Comparison of ENCODE assay signal across 25 cellular contexts in the genomic region with DNA sequence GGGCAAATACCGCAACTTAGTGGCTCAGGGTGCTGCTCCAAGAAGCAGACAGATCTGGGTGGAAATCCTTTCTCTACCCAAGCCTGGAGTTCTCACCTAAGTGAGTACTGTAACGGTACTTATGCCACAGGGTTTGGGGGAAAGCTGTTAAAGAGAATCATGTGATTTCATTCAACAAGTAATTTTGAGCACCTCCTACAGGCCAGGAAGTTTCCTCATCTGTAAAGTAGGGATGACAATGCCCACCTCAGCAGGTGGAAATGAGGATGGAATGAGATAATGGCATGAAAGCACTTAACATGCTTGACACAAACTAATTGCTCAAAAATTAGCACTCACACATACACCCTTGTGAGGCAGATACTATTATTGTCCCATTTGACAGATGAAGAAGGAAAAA.
DNase-seq lines count a peak whose midpoint lies in the region; ATAC-seq and TF ChIP-seq lines count a peak whose summit lies in the region.
"Had no signal": no experiment of that assay in that cellular context is flagged by ENCODE, and none has a peak within 500 bp of the region (broad histone marks: within the 10 kb centered on the region; RNA-seq: fewer than 3 reads in every experiment).

No MANE protein-coding gene starts in this region.

- H3K4me1 Mint-ChIP-seq in H9, result peaks cover 3 to 4% of the 10 kb centered on the region in 2 experiments; a peak in 2 of 4 replicates
- H3K4me1 Mint-ChIP-seq: CD4-positive, alpha-beta memory T cell had no signal

- no peak overlapping the region for H2BK20ac ChIP-seq in H9 (ENCODE audit: low read depth, low read length, poor library complexity, severe bottlenecking)

- H3K23me2 ChIP-seq in H9 (ENCODE audit: insufficient read length, low read depth, low read length, poor library complexity, severe bottlenecking), result no peaks in the 10 kb centered on the region

- H2BK5ac ChIP-seq in H9 (ENCODE audit: insufficient read length, low read length), result no peak overlapping the region
- no peak overlapping the region for H2BK5ac ChIP-seq in mesendoderm (ENCODE audit: low read length)

- no peaks in the 10 kb centered on the region for H3F3A ChIP-seq in PC-3 (ENCODE audit: low read length, unreplicated experiment)

- no TSS peak for BruUV-seq in PC-3 (replicated peaks; lab: Mats Ljungman, UMichigan)

- no peak overlapping the region for H2AFZ ChIP-seq in H9 (ENCODE audit: low read length)
- H2AFZ ChIP-seq in PC-3 (ENCODE audit: low read length), result no peak overlapping the region

- POLR2A ChIA-PET in PC-3 (lab: Charles Lee; ENCODE audit: unreplicated experiment), result no interaction called here

- intact Hi-C loops in PC-3 (cut with micrococcal nuclease), result no loop called here
- intact Hi-C loops in breast epithelium (cut with DNase I; ENCODE audit: low total_unique reads), result no loop called here

- CTCF ChIA-PET in PC-3 (lab: Charles Lee), result interaction anchor here (0.7 kb wide), 1 partner anchor 25 kb away, joined by 4 read pairs; no protein-coding TSS in a partner anchor

- H3K79me2 ChIP-seq in H9 (ENCODE audit: insufficient read depth, low read length), result no peaks in the 10 kb centered on the region
- H3K79me2 ChIP-seq in PC-3 (ENCODE audit: low read length), result no peaks in the 10 kb centered on the region
- H3K79me2 ChIP-seq in mesendoderm (ENCODE audit: control insufficient read depth, insufficient read depth, low read length), result no peaks in the 10 kb centered on the region

- H3K14ac ChIP-seq in H9 (ENCODE audit: insufficient read depth, low read length), result no peak overlapping the region

- no peak overlapping the region for H3K4me3 Mint-ChIP-seq in H9
- H3K4me3 Mint-ChIP-seq: CD4-positive, alpha-beta memory T cell had no signal

- H3K23ac ChIP-seq in H9 (ENCODE audit: insufficient read length, low read depth, low read length) (no peak overlapping the region), mesendoderm (ENCODE audit: low read length) (no peak overlapping the region)

- H3K4me3 ChIP-seq in PC-3 (ENCODE audit: low read length) (no peak overlapping the region), mesendoderm (ENCODE audit: low read length) (no peak overlapping the region), breast epithelium (no peak overlapping the region)
- H3K4me3 ChIP-seq: GM12878, K562, SJSA1 had no signal

- H3K18ac ChIP-seq in H9 (ENCODE audit: insufficient read length, low read depth, low read length) (no peak overlapping the region), mesendoderm (ENCODE audit: low read length) (no peak overlapping the region)

- H3K27ac ChIP-seq in 22Rv1 (peak overlapping the region; percentile 65), H9 (ENCODE audit: insufficient read length, low read depth, low read length) (no peak overlapping the region), PC-3 (ENCODE audit: low read length) (no peak overlapping the region), mesendoderm (ENCODE audit: low read depth, low read length) (no peak overlapping the region), breast epithelium (no peak overlapping the region)
- H3K27ac ChIP-seq: SJSA1 had no signal

- no peaks in the 10 kb centered on the region for H3K27me3 ChIP-seq in H9 (ENCODE audit: insufficient read depth, low read length)
- peaks cover 3% of the 10 kb centered on the region; the same call in 1 of the 2 replicates for H3K27me3 ChIP-seq in PC-3 (ENCODE audit: low read length)
- no peaks in the 10 kb centered on the region for H3K27me3 ChIP-seq in mesendoderm (ENCODE audit: insufficient read depth, low read length, poor library complexity)
- H3K27me3 ChIP-seq in breast epithelium, result no peaks in the 10 kb centered on the region
- H3K27me3 ChIP-seq: SJSA1 had no signal

- H3K4me2 ChIP-seq in H9 (ENCODE audit: insufficient read depth, insufficient read length, low read length) (no peak overlapping the region), PC-3 (ENCODE audit: low read length) (no peak overlapping the region), mesendoderm (ENCODE audit: low read length) (no peak overlapping the region)

- H3K36me3 Mint-ChIP-seq in H9 (ENCODE audit: insufficient read depth in 1 of 3, low read depth in 3 of 3), result peaks cover 13 to 27% (median 20%) of the 10 kb centered on the region in 3 experiments
- H3K36me3 Mint-ChIP-seq: CD4-positive, alpha-beta memory T cell had no signal

- ATAC-seq in PC-3 (no peak), HG02938 (IDR thresholded peaks at IDR 0.05; ENCODE audit: unreplicated experiment) (no peak)
- ATAC-seq: GM12878, K562 had no signal

- H3K9me2 ChIP-seq in PC-3 (replicated peaks; ENCODE audit: low read length), result no peaks in the 10 kb centered on the region

- H3K9me3 ChIP-seq in H9 (ENCODE audit: control insufficient read depth, low read depth, low read length) (no peaks in the 10 kb centered on the region), PC-3 (ENCODE audit: low read length) (no peaks in the 10 kb centered on the region), breast epithelium (no peaks in the 10 kb centered on the region)
- H3K9me3 ChIP-seq: Caco-2, SJSA1 had no signal

- H2BK120ac ChIP-seq in H9 (ENCODE audit: low read depth, low read length, poor library complexity, severe bottlenecking), result no peak overlapping the region
- H2BK120ac ChIP-seq in mesendoderm (ENCODE audit: low read depth, low read length), result no peak overlapping the region

- H3K56ac ChIP-seq in H9 (ENCODE audit: insufficient read length, low read depth, low read length) (no peak overlapping the region), mesendoderm (ENCODE audit: low read length) (no peak overlapping the region)

- WGBS in H9 (ENCODE audit: extremely low coverage, insufficient read length, low lambda C conversion rate), result no CpG with 5 or more reads among the region's 2 CpGs
- no CpG with 5 or more reads among the region's 2 CpGs for whole genome bisulfite sequencing in mesendoderm (ENCODE audit: extremely low coverage, insufficient coverage, low lambda C conversion rate)

- H4K91ac ChIP-seq in H9 (ENCODE audit: insufficient read length, low read depth, low read length), result no peak overlapping the region

- H3K4ac ChIP-seq in H9 (ENCODE audit: low read depth, low read length) (no peak overlapping the region), mesendoderm (ENCODE audit: low read depth, low read length) (no peak overlapping the region)

- DNase-seq in H9 (no peak), PC-3 (no peak), mesendoderm (peak; percentile 32), breast epithelium (ENCODE audit: low spot score in 2 of 2) (no peak), OCI-M2 (lab: John Stamatoyannopoulos, UW; ENCODE audit: unreplicated experiment) (no peak)
- DNase-seq: CD4-positive, alpha-beta memory T cell; DMS 273 treated with DMSO at 0.1 percent for 48 hours; DMS79; EL; GDM1; GOT3; Kasumi-1; NCI-H1436 treated with DMSO at 0.1 percent for 48 hours; NCI-H2171; NCI-H226; NCI-H510A; NCI-H774; Right ventricle myocardium superior; RPMI8226 had no signal

- H3T11ph ChIP-seq in H9 (ENCODE audit: low read length), result no peak overlapping the region

- H2AK5ac ChIP-seq in H9 (ENCODE audit: insufficient read length, low read length), result no peak overlapping the region
- no peak overlapping the region for H2AK5ac ChIP-seq in mesendoderm (ENCODE audit: low read length)

- no peaks in the 10 kb centered on the region; a peak in 1 of 5 replicates for H3K9me3 Mint-ChIP-seq in H9

- H3K9ac ChIP-seq in H9 (ENCODE audit: extremely low read depth, insufficient read length, low read length) (no peak overlapping the region), PC-3 (ENCODE audit: low read length) (no peak overlapping the region), mesendoderm (ENCODE audit: low read length) (no peak overlapping the region)

- H3K79me1 ChIP-seq in H9 (ENCODE audit: insufficient read depth, low read depth, low read length, poor library complexity, severe bottlenecking) (no peaks in the 10 kb centered on the region), mesendoderm (ENCODE audit: low read length) (no peaks in the 10 kb centered on the region)

- H4K20me1 ChIP-seq in H9 (ENCODE audit: control insufficient read depth, insufficient read depth, insufficient read length) (no peaks in the 10 kb centered on the region), PC-3 (ENCODE audit: low read length) (no peaks in the 10 kb centered on the region)

- H2BK12ac ChIP-seq in H9 (ENCODE audit: insufficient read length, low read depth, low read length), result no peak overlapping the region

- H2BK15ac ChIP-seq in H9 (ENCODE audit: low read depth, low read length) (no peak overlapping the region), mesendoderm (replicated peaks; ENCODE audit: low read depth) (no peak overlapping the region)

- H4K5ac ChIP-seq in H9 (ENCODE audit: insufficient read length, low read depth, low read length) (no peak overlapping the region), mesendoderm (ENCODE audit: low read length) (no peak overlapping the region)

- H3K27me3 Mint-ChIP-seq in H9 (ENCODE audit: low read depth), result no peaks in the 10 kb centered on the region
- H3K27me3 Mint-ChIP-seq: CD4-positive, alpha-beta memory T cell had no signal

- no peak overlapping the region for H4K8ac ChIP-seq in H9 (replicated peaks; ENCODE audit: insufficient read length, low read depth, low read length)
- H4K8ac ChIP-seq in mesendoderm (ENCODE audit: low read depth, low read length), result no peak overlapping the region

- H3K27ac Mint-ChIP-seq in H9, result peak overlapping the region; percentile 30 to 67 (median 49); a peak in 5 of 7 replicates
- H3K27ac Mint-ChIP-seq: CD4-positive, alpha-beta memory T cell had no signal

- H3K4me1 ChIP-seq in H9 (ENCODE audit: insufficient read depth, low read length) (no peaks in the 10 kb centered on the region), PC-3 (ENCODE audit: insufficient read depth, low read length) (no peaks in the 10 kb centered on the region), mesendoderm (ENCODE audit: control insufficient read depth, low read depth, low read length) (no peaks in the 10 kb centered on the region), breast epithelium (no peaks in the 10 kb centered on the region)
- H3K4me1 ChIP-seq: SJSA1 had no signal

- TF ChIP-seq POLR2A in breast epithelium (IDR thresholded peaks at IDR 0.05), result no peak

- H3K36me3 ChIP-seq in PC-3 (ENCODE audit: low read depth, low read length) (no peaks in the 10 kb centered on the region), mesendoderm (ENCODE audit: control insufficient read depth, insufficient read depth, low read length) (no peaks in the 10 kb centered on the region), breast epithelium (no peaks in the 10 kb centered on the region)
- H3K36me3 ChIP-seq: SJSA1 had no signal

- TF ChIP-seq CTCF in 22Rv1 (IDR thresholded peaks at IDR 0.05) (no peak), H9 (conservative IDR thresholded peaks at IDR 0.05) (peak; percentile 39; the same call in 2 of the 3 replicates), PC-3 (conservative IDR thresholded peaks at IDR 0.05; ENCODE audit: low read depth, low read length) (0 out of 2 replicates have a peak, but pooled peaks have one; percentile 15), breast epithelium (IDR thresholded peaks at IDR 0.05) (no peak)

Comparison
In these comparisons a context has a peak if more than half of its experiments do, and no peak if none do; other contexts are left out.
1. CTCF ChIP-seq: peak in H9 (single experiment) and PC-3 (single experiment); none in 22Rv1 (single experiment) and breast epithelium (0 of 3).